21 cellular contexts compared by ENCODE assay signal in genomic region chr5:170111088-170111796, GRCh38. TPM values are rescaled to one million over a fixed set of nuclear protein-coding genes. Genes with fewer than 3 reads are reported as not detected.
"Had no signal": no experiment of that assay in that cellular context is flagged by ENCODE, and none has a peak within 500 bp of the region (broad histone marks: within the 10 kb centered on the region; RNA-seq: fewer than 3 reads in every experiment).

No MANE protein-coding gene starts in this region.

- DNase-seq: activated CD4-positive, alpha-beta T cell treated with anti-CD3 and anti-CD28 coated beads, Interleukin-2, amount 10 ng/mL, durations not matched to agents 7 days and 5 days; activated naive CD4-positive, alpha-beta T cell treated with anti-CD3 and anti-CD28 coated beads for 36 hours; activated naive CD8-positive, alpha-beta T cell treated with anti-CD3 and anti-CD28 coated beads, Interleukin-2, amount 50 U/mL, for 24 hours; aorta; cerebellar nuclear complex; erythroblast; kidney; left lung; mucosa of descending colon; posterior cingulate gyrus; right cardiac atrium; small intestine; stimulated activated CD4-positive, alpha-beta T cell treated with anti-CD3 and anti-CD28 coated beads, Interleukin-4, amount 100 ng/mL, for 24 hours; stimulated activated naive CD4-positive, alpha-beta T cell treated with Interleukin-2 at 50 U/mL for 16 hours; transverse colon had no signal

- H3K9me3 ChIP-seq: mucosa of descending colon, neutrophil, transverse colon had no signal

- H3K9me3 Mint-ChIP-seq: activated CD4-positive, alpha-beta T cell treated with anti-CD3 and anti-CD28 coated beads, Interleukin-2, amount 10 ng/mL, durations not matched to agents 7 days and 5 days; activated naive CD4-positive, alpha-beta T cell treated with anti-CD3 and anti-CD28 coated beads for 36 hours; activated naive CD8-positive, alpha-beta T cell treated with anti-CD3 and anti-CD28 coated beads, Interleukin-2, amount 50 U/mL, for 24 hours; activated T-helper 2 cell treated with anti-CD3 and anti-CD28 coated beads, Interferon-gamma antibody, Interleukin-2, Interleukin-4, amounts not matched to agents 10 μg/mL and 5 μg/mL and 100 μg/mL, durations not matched to agents 14 hours and 24 hours and 36 hours; naive thymus-derived CD8-positive, alpha-beta T cell; T-helper 2 cell treated with Interferon-gamma antibody and Interleukin-4, amounts not matched to agents 5 μg/mL and 100 μg/mL, for 36 hours had no signal

- H3K27me3 Mint-ChIP-seq: activated naive CD8-positive, alpha-beta T cell treated with anti-CD3 and anti-CD28 coated beads, Interleukin-2, amount 50 U/mL, for 24 hours had no signal

- H3K4me3 Mint-ChIP-seq: activated CD4-positive, alpha-beta T cell treated with anti-CD3 and anti-CD28 coated beads, Interleukin-2, amount 10 ng/mL, durations not matched to agents 7 days and 5 days; activated naive CD4-positive, alpha-beta T cell treated with anti-CD3 and anti-CD28 coated beads for 36 hours; activated naive CD8-positive, alpha-beta T cell treated with anti-CD3 and anti-CD28 coated beads, Interleukin-2, amount 50 U/mL, for 24 hours; naive thymus-derived CD8-positive, alpha-beta T cell; T-helper 2 cell treated with Interferon-gamma antibody and Interleukin-4, amounts not matched to agents 5 μg/mL and 100 μg/mL, for 36 hours had no signal

- H3K4me1 ChIP-seq: transverse colon had no signal

- H3K27me3 ChIP-seq: hepatocyte, left lung, neutrophil, transverse colon had no signal

- H3K27ac ChIP-seq: hepatocyte, left lung, neutrophil, transverse colon had no signal

- H3K36me3 Mint-ChIP-seq: naive thymus-derived CD8-positive, alpha-beta T cell had no signal

- H3K4me3 ChIP-seq: hepatocyte, left lung, mucosa of descending colon, transverse colon had no signal

- H3K36me3 ChIP-seq: left lung, neutrophil, transverse colon had no signal

- H3K4me1 Mint-ChIP-seq: activated CD4-positive, alpha-beta T cell treated with anti-CD3 and anti-CD28 coated beads, Interleukin-2, amount 10 ng/mL, durations not matched to agents 7 days and 5 days; activated naive CD8-positive, alpha-beta T cell treated with anti-CD3 and anti-CD28 coated beads, Interleukin-2, amount 50 U/mL, for 24 hours; naive thymus-derived CD8-positive, alpha-beta T cell had no signal

- H3K27ac Mint-ChIP-seq: activated CD4-positive, alpha-beta T cell treated with anti-CD3 and anti-CD28 coated beads, Interleukin-2, amount 10 ng/mL, durations not matched to agents 7 days and 5 days; activated naive CD4-positive, alpha-beta T cell treated with anti-CD3 and anti-CD28 coated beads for 36 hours; activated naive CD8-positive, alpha-beta T cell treated with anti-CD3 and anti-CD28 coated beads, Interleukin-2, amount 50 U/mL, for 24 hours; activated T-helper 2 cell treated with anti-CD3 and anti-CD28 coated beads, Interferon-gamma antibody, Interleukin-2, Interleukin-4, amounts not matched to agents 10 μg/mL and 5 μg/mL and 100 μg/mL, durations not matched to agents 14 hours and 24 hours and 36 hours; T-helper 2 cell treated with Interferon-gamma antibody and Interleukin-4, amounts not matched to agents 5 μg/mL and 100 μg/mL, for 36 hours had no signal

RNA-seq across cellular contexts. Expression of gene FOXI1, which starts 5.5 kb away (rescaled TPM):
- total RNA-seq: activated CD4-positive, alpha-beta T cell treated with anti-CD3 and anti-CD28 coated beads, Interleukin-2, amount 10 ng/mL, durations not matched to agents 7 days and 5 days; activated naive CD4-positive, alpha-beta T cell treated with anti-CD3 and anti-CD28 coated beads for 36 hours; activated T-helper 2 cell treated with anti-CD3 and anti-CD28 coated beads, Interferon-gamma antibody, Interleukin-2, Interleukin-4, amounts not matched to agents 10 μg/mL and 5 μg/mL and 100 μg/mL, durations not matched to agents 14 hours and 24 hours and 36 hours; aorta; dermis microvascular lymphatic vessel endothelial cell; hepatocyte; left lung; naive thymus-derived CD8-positive, alpha-beta T cell; right cardiac atrium; transverse colon had no signal
- polyA plus RNA-seq: aorta; hepatocyte; naive thymus-derived CD8-positive, alpha-beta T cell; right cardiac atrium had no signal
